1 cellular context compared by ENCODE assay signal in the genomic region with DNA sequence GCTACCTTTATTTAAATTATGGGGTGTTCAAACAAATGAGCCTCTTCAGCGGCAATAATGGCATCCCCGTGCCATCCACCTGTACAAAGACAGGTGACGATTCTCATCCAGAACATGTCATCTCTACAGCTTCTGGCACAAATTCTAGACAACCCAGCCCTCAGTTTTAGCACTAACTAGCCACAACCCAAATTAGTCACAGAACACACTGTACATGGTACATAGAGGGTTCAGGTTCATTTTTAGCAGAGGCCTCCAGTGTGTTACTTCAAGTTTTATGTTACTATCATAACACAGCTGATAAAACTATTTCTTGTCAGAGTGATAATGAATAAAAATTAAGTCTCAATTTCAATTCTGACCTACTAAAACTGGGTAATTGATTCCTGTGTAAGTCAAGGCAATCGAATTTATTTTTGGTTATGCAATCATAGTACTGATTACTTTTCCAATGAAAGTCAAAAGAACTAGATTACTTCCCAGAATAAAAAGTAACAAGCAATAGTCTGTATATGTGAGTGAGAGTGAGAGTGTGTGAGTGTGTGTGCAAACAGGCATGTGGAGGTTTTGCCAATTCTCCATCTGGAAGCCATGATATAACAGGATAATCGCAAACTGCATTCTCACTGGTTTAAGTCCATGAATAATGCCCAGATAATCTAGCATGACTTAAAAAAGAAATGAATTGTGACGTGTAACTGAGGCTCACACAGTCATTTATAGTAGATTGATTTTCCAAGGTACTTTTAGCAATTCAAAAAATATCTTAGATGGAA.
TF ChIP-seq lines count a peak whose summit lies in the region.

No MANE protein-coding gene starts in this region.

TF ChIP-seq in H1, 55 proteins besides CTCF, POLR2A, EP300 and RAD21:
- TF ChIP-seq, protein P1, sequence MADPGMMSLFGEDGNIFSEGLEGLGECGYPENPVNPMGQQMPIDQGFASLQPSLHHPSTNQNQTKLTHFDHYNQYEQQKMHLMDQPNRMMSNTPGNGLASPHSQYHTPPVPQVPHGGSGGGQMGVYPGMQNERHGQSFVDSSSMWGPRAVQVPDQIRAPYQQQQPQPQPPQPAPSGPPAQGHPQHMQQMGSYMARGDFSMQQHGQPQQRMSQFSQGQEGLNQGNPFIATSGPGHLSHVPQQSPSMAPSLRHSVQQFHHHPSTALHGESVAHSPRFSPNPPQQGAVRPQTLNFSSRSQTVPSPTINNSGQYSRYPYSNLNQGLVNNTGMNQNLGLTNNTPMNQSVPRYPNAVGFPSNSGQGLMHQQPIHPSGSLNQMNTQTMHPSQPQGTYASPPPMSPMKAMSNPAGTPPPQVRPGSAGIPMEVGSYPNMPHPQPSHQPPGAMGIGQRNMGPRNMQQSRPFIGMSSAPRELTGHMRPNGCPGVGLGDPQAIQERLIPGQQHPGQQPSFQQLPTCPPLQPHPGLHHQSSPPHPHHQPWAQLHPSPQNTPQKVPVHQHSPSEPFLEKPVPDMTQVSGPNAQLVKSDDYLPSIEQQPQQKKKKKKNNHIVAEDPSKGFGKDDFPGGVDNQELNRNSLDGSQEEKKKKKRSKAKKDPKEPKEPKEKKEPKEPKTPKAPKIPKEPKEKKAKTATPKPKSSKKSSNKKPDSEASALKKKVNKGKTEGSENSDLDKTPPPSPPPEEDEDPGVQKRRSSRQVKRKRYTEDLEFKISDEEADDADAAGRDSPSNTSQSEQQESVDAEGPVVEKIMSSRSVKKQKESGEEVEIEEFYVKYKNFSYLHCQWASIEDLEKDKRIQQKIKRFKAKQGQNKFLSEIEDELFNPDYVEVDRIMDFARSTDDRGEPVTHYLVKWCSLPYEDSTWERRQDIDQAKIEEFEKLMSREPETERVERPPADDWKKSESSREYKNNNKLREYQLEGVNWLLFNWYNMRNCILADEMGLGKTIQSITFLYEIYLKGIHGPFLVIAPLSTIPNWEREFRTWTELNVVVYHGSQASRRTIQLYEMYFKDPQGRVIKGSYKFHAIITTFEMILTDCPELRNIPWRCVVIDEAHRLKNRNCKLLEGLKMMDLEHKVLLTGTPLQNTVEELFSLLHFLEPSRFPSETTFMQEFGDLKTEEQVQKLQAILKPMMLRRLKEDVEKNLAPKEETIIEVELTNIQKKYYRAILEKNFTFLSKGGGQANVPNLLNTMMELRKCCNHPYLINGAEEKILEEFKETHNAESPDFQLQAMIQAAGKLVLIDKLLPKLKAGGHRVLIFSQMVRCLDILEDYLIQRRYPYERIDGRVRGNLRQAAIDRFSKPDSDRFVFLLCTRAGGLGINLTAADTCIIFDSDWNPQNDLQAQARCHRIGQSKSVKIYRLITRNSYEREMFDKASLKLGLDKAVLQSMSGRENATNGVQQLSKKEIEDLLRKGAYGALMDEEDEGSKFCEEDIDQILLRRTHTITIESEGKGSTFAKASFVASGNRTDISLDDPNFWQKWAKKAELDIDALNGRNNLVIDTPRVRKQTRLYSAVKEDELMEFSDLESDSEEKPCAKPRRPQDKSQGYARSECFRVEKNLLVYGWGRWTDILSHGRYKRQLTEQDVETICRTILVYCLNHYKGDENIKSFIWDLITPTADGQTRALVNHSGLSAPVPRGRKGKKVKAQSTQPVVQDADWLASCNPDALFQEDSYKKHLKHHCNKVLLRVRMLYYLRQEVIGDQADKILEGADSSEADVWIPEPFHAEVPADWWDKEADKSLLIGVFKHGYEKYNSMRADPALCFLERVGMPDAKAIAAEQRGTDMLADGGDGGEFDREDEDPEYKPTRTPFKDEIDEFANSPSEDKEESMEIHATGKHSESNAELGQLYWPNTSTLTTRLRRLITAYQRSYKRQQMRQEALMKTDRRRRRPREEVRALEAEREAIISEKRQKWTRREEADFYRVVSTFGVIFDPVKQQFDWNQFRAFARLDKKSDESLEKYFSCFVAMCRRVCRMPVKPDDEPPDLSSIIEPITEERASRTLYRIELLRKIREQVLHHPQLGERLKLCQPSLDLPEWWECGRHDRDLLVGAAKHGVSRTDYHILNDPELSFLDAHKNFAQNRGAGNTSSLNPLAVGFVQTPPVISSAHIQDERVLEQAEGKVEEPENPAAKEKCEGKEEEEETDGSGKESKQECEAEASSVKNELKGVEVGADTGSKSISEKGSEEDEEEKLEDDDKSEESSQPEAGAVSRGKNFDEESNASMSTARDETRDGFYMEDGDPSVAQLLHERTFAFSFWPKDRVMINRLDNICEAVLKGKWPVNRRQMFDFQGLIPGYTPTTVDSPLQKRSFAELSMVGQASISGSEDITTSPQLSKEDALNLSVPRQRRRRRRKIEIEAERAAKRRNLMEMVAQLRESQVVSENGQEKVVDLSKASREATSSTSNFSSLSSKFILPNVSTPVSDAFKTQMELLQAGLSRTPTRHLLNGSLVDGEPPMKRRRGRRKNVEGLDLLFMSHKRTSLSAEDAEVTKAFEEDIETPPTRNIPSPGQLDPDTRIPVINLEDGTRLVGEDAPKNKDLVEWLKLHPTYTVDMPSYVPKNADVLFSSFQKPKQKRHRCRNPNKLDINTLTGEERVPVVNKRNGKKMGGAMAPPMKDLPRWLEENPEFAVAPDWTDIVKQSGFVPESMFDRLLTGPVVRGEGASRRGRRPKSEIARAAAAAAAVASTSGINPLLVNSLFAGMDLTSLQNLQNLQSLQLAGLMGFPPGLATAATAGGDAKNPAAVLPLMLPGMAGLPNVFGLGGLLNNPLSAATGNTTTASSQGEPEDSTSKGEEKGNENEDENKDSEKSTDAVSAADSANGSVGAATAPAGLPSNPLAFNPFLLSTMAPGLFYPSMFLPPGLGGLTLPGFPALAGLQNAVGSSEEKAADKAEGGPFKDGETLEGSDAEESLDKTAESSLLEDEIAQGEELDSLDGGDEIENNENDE (IDR thresholded peaks at IDR 0.05; ENCODE audit: insufficient replicate concordance, low read length): no peak
- TF ChIP-seq POU5F1 (IDR thresholded peaks at IDR 0.05; ENCODE audit: low read depth, low read length) (no peak), KDM5A (IDR thresholded peaks at IDR 0.05; ENCODE audit: low read length) (no peak), SP4 (IDR thresholded peaks at IDR 0.05; ENCODE audit: low read length) (no peak), SP2 (IDR thresholded peaks at IDR 0.05; ENCODE audit: low read length) (no peak), FOSL1 (IDR thresholded peaks at IDR 0.05; ENCODE audit: insufficient read depth, low read depth, low read length) (no peak), TAF1 (IDR thresholded peaks at IDR 0.05; ENCODE audit: low read depth, low read length) (no peak), TAF7 (optimal IDR thresholded peaks at IDR 0.05; ENCODE audit: borderline replicate concordance, low read depth, low read length) (no peak), HDAC2 (IDR thresholded peaks at IDR 0.05; ENCODE audit: borderline replicate concordance in 1 of 2, low read depth in 2 of 2, low read length in 2 of 2) (no peak), CHD1 (IDR thresholded peaks at IDR 0.05; ENCODE audit: low read depth, low read length) (no peak), CBX8 (IDR thresholded peaks at IDR 0.05; ENCODE audit: borderline replicate concordance, low read depth, low read length) (no peak), JUND (IDR thresholded peaks at IDR 0.05; ENCODE audit: low read length) (no peak), HDAC6 (IDR thresholded peaks at IDR 0.05; ENCODE audit: low read depth, low read length) (no peak), YY1 (IDR thresholded peaks at IDR 0.05; ENCODE audit: low read depth, low read length) (no peak), CBX5 (IDR thresholded peaks at IDR 0.05; ENCODE audit: low read depth, low read length) (no peak), NANOG (IDR thresholded peaks at IDR 0.05; ENCODE audit: insufficient read depth, low read depth, low read length, poor library complexity, severe bottlenecking) (no peak), SAP30 (IDR thresholded peaks at IDR 0.05; ENCODE audit: insufficient read depth, insufficient replicate concordance, low read length) (no peak)
- TF ChIP-seq, protein P2, sequence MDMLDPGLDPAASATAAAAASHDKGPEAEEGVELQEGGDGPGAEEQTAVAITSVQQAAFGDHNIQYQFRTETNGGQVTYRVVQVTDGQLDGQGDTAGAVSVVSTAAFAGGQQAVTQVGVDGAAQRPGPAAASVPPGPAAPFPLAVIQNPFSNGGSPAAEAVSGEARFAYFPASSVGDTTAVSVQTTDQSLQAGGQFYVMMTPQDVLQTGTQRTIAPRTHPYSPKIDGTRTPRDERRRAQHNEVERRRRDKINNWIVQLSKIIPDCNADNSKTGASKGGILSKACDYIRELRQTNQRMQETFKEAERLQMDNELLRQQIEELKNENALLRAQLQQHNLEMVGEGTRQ (IDR thresholded peaks at IDR 0.05; ENCODE audit: low read length): no peak
- TF ChIP-seq, protein P3, sequence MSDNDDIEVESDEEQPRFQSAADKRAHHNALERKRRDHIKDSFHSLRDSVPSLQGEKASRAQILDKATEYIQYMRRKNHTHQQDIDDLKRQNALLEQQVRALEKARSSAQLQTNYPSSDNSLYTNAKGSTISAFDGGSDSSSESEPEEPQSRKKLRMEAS (IDR thresholded peaks at IDR 0.05): no peak
